In genomic region chr3:71311320-71312046, GRCh38 we compare ENCODE assay signal across 9 cellular contexts.
DNase-seq lines count a peak whose midpoint lies in the region; ATAC-seq, FAIRE-seq and TF ChIP-seq lines count a peak whose summit lies in the region.
"Had no signal": no experiment of that assay in that cellular context is flagged by ENCODE, and none has a peak within 500 bp of the region (broad histone marks: within the 10 kb centered on the region; RNA-seq: fewer than 3 reads in every experiment).

No MANE protein-coding gene starts in this region.

- H3K4me1 ChIP-seq in CD4-positive, CD25-positive, alpha-beta regulatory T cell (ENCODE audit: control insufficient read depth, insufficient read depth, low read length, poor library complexity, severe bottlenecking), result peaks cover 15% of the 10 kb centered on the region
- H3K4me1 ChIP-seq in naive thymus-derived CD4-positive, alpha-beta T cell (ENCODE audit: control insufficient read depth in 2 of 2, insufficient read depth in 2 of 2, low read length in 2 of 2), result peaks cover 8 to 63% of the 10 kb centered on the region in 2 donors
- peaks cover 0 to 23% (median 5%) of the 10 kb centered on the region in 4 donors for H3K4me1 ChIP-seq in tibial artery

- no peak for ATAC-seq in CD4-positive, CD25-positive, alpha-beta regulatory T cell (ENCODE audit: low read depth in 2 of 2)
- ATAC-seq in naive thymus-derived CD4-positive, alpha-beta T cell, result no peak
- ATAC-seq in GM19023 (IDR thresholded peaks at IDR 0.05; ENCODE audit: unreplicated experiment), result no peak

- DNase-seq in CD4-positive, CD25-positive, alpha-beta regulatory T cell, result no peak
- DNase-seq in HT1080 (ENCODE audit: low read depth), result peak; percentile 50
- DNase-seq in bronchial epithelial cell (ENCODE audit: low read depth), result peak; percentile 41
- no peak for DNase-seq in naive thymus-derived CD4-positive, alpha-beta T cell
- DNase-seq in KBM-7, result no peak
- DNase-seq in tibial artery, result no peak
- no peak for DNase-seq in NOMO-1 (lab: John Stamatoyannopoulos, UW; ENCODE audit: unreplicated experiment in 2 of 2)

- no peak overlapping the region for H3K4me3 ChIP-seq in CD4-positive, CD25-positive, alpha-beta regulatory T cell (ENCODE audit: low read depth, low read length)
- H3K4me3 ChIP-seq in bronchial epithelial cell (ENCODE audit: low read depth, low read length), result no peak overlapping the region
- H3K4me3 ChIP-seq in naive thymus-derived CD4-positive, alpha-beta T cell (ENCODE audit: low read length), result no peak overlapping the region
- no peak overlapping the region for H3K4me3 ChIP-seq in tibial artery
- H3K4me3 ChIP-seq: coronary artery had no signal

- intact Hi-C loops in naive thymus-derived CD4-positive, alpha-beta T cell (cut with micrococcal nuclease), result loop anchor here in 1 of 2 donors (1.0 kb wide), 1 partner anchor 11 kb away; no protein-coding TSS in a partner anchor
- intact Hi-C loops in tibial artery (cut with DNase I; ENCODE audit: low total_unique reads), result no loop called here

- peaks cover 13% of the 10 kb centered on the region for H3K36me3 Mint-ChIP-seq in CD4-positive, CD25-positive, alpha-beta regulatory T cell
- peaks cover 0 to 16% (median 5%) of the 10 kb centered on the region in 5 donors for H3K36me3 Mint-ChIP-seq in naive thymus-derived CD4-positive, alpha-beta T cell

- no peak for FAIRE-seq in bronchial epithelial cell (lab: Jason Lieb, UNC)

- no peaks in the 10 kb centered on the region for H3K9me3 Mint-ChIP-seq in CD4-positive, CD25-positive, alpha-beta regulatory T cell
- no peaks in the 10 kb centered on the region for H3K9me3 Mint-ChIP-seq in naive thymus-derived CD4-positive, alpha-beta T cell

- TF ChIP-seq CTCF in bronchial epithelial cell (IDR thresholded peaks at IDR 0.05; ENCODE audit: insufficient read depth, low read length, severe bottlenecking) (no peak), tibial artery (IDR thresholded peaks at IDR 0.05) (no peak)

- H3K4me1 Mint-ChIP-seq in CD4-positive, CD25-positive, alpha-beta regulatory T cell, result peaks cover 32 to 78% (median 48%) of the 10 kb centered on the region in 4 donors
- peaks cover 24 to 93% (median 78%) of the 10 kb centered on the region in 7 donors for H3K4me1 Mint-ChIP-seq in naive thymus-derived CD4-positive, alpha-beta T cell

- POLR2A ChIA-PET in naive thymus-derived CD4-positive, alpha-beta T cell (lab: Charles Lee), result interaction anchor here (1.0 to 1.5 kb wide), 6 partner anchors 11 to 182 kb away, joined by 3 to 4 read pairs (median 3); no protein-coding TSS in a partner anchor

- H3K27me3 ChIP-seq in CD4-positive, CD25-positive, alpha-beta regulatory T cell (ENCODE audit: control insufficient read depth, insufficient read depth, low read length), result no peaks in the 10 kb centered on the region
- H3K27me3 ChIP-seq in bronchial epithelial cell (ENCODE audit: control insufficient read depth, insufficient read depth, low read length), result no peaks in the 10 kb centered on the region
- H3K27me3 ChIP-seq in naive thymus-derived CD4-positive, alpha-beta T cell (ENCODE audit: control insufficient read depth in 2 of 2, insufficient read depth in 2 of 2, low read length in 2 of 2), result no peaks in the 10 kb centered on the region
- no peaks in the 10 kb centered on the region for H3K27me3 ChIP-seq in tibial artery

- H3K27me3 Mint-ChIP-seq in CD4-positive, CD25-positive, alpha-beta regulatory T cell, result no peaks in the 10 kb centered on the region
- H3K27me3 Mint-ChIP-seq in naive thymus-derived CD4-positive, alpha-beta T cell, result peaks cover 0 to 24% (median 0%) of the 10 kb centered on the region in 5 donors

- CTCF ChIA-PET in naive thymus-derived CD4-positive, alpha-beta T cell (lab: Charles Lee), result no interaction called here

- H3K27ac ChIP-seq in CD4-positive, CD25-positive, alpha-beta regulatory T cell (ENCODE audit: insufficient read depth, low read length, poor library complexity, severe bottlenecking), result peak overlapping the region; percentile 43
- peak overlapping the region; percentile 90 for H3K27ac ChIP-seq in naive thymus-derived CD4-positive, alpha-beta T cell (ENCODE audit: low read depth, low read length)
- H3K27ac ChIP-seq in tibial artery, result no peak overlapping the region

- H3K4me3 Mint-ChIP-seq in CD4-positive, CD25-positive, alpha-beta regulatory T cell, result peak overlapping the region in 3 of 4 donors; percentile 37 to 58 (median 47)
- peak overlapping the region in 6 of 10 donors; percentile 0 to 56 (median 26) for H3K4me3 Mint-ChIP-seq in naive thymus-derived CD4-positive, alpha-beta T cell

- no peaks in the 10 kb centered on the region for H3K9me3 ChIP-seq in CD4-positive, CD25-positive, alpha-beta regulatory T cell (ENCODE audit: control insufficient read depth in 2 of 2, low read length in 2 of 2)
- no peaks in the 10 kb centered on the region for H3K9me3 ChIP-seq in naive thymus-derived CD4-positive, alpha-beta T cell (ENCODE audit: control insufficient read depth in 2 of 3, low read length in 3 of 3)
- no peaks in the 10 kb centered on the region for H3K9me3 ChIP-seq in tibial artery

- H3K27ac Mint-ChIP-seq in CD4-positive, CD25-positive, alpha-beta regulatory T cell, result peak overlapping the region; percentile 82 to 92 (median 88)
- peak overlapping the region in 7 of 9 donors; percentile 90 to 98 (median 97) for H3K27ac Mint-ChIP-seq in naive thymus-derived CD4-positive, alpha-beta T cell

- in situ Hi-C loops in KBM-7 (cut with MboI; ENCODE audit: low pct_unique_long_range_greater_than_20kb, low sequenced_read_pairs), result no loop called here

- H3K36me3 ChIP-seq in CD4-positive, CD25-positive, alpha-beta regulatory T cell (ENCODE audit: control insufficient read depth, insufficient read depth, low read length), result peaks cover 4% of the 10 kb centered on the region
- H3K36me3 ChIP-seq in bronchial epithelial cell (ENCODE audit: control insufficient read depth, insufficient read depth, low read length) (no peaks in the 10 kb centered on the region), tibial artery (no peaks in the 10 kb centered on the region)
- no peaks in the 10 kb centered on the region for H3K36me3 ChIP-seq in naive thymus-derived CD4-positive, alpha-beta T cell (ENCODE audit: control insufficient read depth in 2 of 3, insufficient read depth in 3 of 3, low read length in 3 of 3)

Comparison
In these comparisons a context has a peak if more than half of its experiments do, and no peak if none do; other contexts are left out.
1. DNase-seq: peak in HT1080 (single experiment) and bronchial epithelial cell (single experiment); none in CD4-positive, CD25-positive, alpha-beta regulatory T cell (0 of 3), naive thymus-derived CD4-positive, alpha-beta T cell (0 of 9), KBM-7 (single experiment), tibial artery (0 of 2) and NOMO-1 (0 of 2).
2. H3K27ac ChIP-seq: peak in CD4-positive, CD25-positive, alpha-beta regulatory T cell (single experiment) and naive thymus-derived CD4-positive, alpha-beta T cell (single experiment); none in tibial artery (0 of 2).